In genomic region chr16:30700491-30700890, GRCh38 we compare ENCODE assay signal across 1 cellular context.
TF ChIP-seq lines count a peak whose summit lies in the region.

No MANE protein-coding gene starts in this region.

TF ChIP-seq in HCT116, 20 proteins besides CTCF, POLR2A, EP300 and RAD21:
- TF ChIP-seq SP1 (IDR thresholded peaks at IDR 0.05; ENCODE audit: low read depth) (no peak), EZH2 (IDR thresholded peaks at IDR 0.05) (no peak), POLR2AphosphoS5 (IDR thresholded peaks at IDR 0.05; ENCODE audit: low read depth, low read length) (no peak), EGR1 (IDR thresholded peaks at IDR 0.05; ENCODE audit: low read depth) (no peak), CEBPB (IDR thresholded peaks at IDR 0.05; ENCODE audit: low read depth) (no peak), YY1 (IDR thresholded peaks at IDR 0.05; ENCODE audit: extremely low read depth, insufficient replicate concordance, low read depth, low read length) (no peak), TCF7L2 (IDR thresholded peaks at IDR 0.05; ENCODE audit: borderline replicate concordance, extremely low read depth, insufficient read depth, insufficient read length) (no peak), SIN3A (IDR thresholded peaks at IDR 0.05; ENCODE audit: low read depth) (no peak), JUND (IDR thresholded peaks at IDR 0.05) (no peak), ATF3 (IDR thresholded peaks at IDR 0.05) (no peak), REST (IDR thresholded peaks at IDR 0.05; ENCODE audit: low read depth) (no peak), MAX (IDR thresholded peaks at IDR 0.05) (no peak), ZFX (IDR thresholded peaks at IDR 0.05) (no peak), ELF1 (IDR thresholded peaks at IDR 0.05; ENCODE audit: borderline replicate concordance, low read depth) (no peak), CBX3 (IDR thresholded peaks at IDR 0.05; ENCODE audit: low read depth) (no peak), EZH2phosphoT487 (IDR thresholded peaks at IDR 0.05; ENCODE audit: borderline replicate concordance) (no peak), SRF (IDR thresholded peaks at IDR 0.05; ENCODE audit: low read depth) (no peak), ZBTB33 (IDR thresholded peaks at IDR 0.05; ENCODE audit: extremely low read depth, insufficient replicate concordance, low read length) (no peak), FOSL1 (IDR thresholded peaks at IDR 0.05; ENCODE audit: low read depth) (no peak)
TF ChIP-seq in HCT116: peak in this region for 0.
